ENCODE assay signal across 1 cellular context in genomic region chr10:620971-621370, GRCh38.
TF ChIP-seq lines count a peak whose summit lies in the region.

No MANE protein-coding gene starts in this region.

TF ChIP-seq in GM23338, 12 proteins besides CTCF, POLR2A, EP300 and RAD21 (continued from another document):
- TF ChIP-seq ZNF462 (CRISPR knock-in tag; IDR thresholded peaks at IDR 0.05) (no peak), REST (IDR thresholded peaks at IDR 0.05; ENCODE audit: unreplicated experiment) (no peak), POLR2AphosphoS5 (IDR thresholded peaks at IDR 0.05; ENCODE audit: low read depth) (no peak), EZH2phosphoT487 (IDR thresholded peaks at IDR 0.05; ENCODE audit: unreplicated experiment) (no peak)
